Comparison of ENCODE assay signal across 10 cellular contexts in genomic region chr9:122218070-122218884, GRCh38. TPM values are rescaled to one million over a fixed set of nuclear protein-coding genes. Genes with fewer than 3 reads are reported as not detected.
DNase-seq lines count a peak whose midpoint lies in the region; ATAC-seq and TF ChIP-seq lines count a peak whose summit lies in the region.
"Had no signal": no experiment of that assay in that cellular context is flagged by ENCODE, and none has a peak within 500 bp of the region (broad histone marks: within the 10 kb centered on the region; RNA-seq: fewer than 3 reads in every experiment).

No MANE protein-coding gene starts in this region.

- DNase-seq in CD4-positive, alpha-beta T cell: peak in 1 of 10 experiments; percentile 5
- DNase-seq in GM13977 (ENCODE audit: low spot score) (peak; percentile 32), UCSD-AML1 (lab: John Stamatoyannopoulos, UW; ENCODE audit: unreplicated experiment) (peak; percentile 63), myocyte (ENCODE audit: low read depth) (peak; percentile 66), cerebellar nuclear complex (lab: John Stamatoyannopoulos, UW) (no peak)
- DNase-seq: NCI-H187 had no signal

- no peaks in the 10 kb centered on the region for H3K36me3 Mint-ChIP-seq in CD4-positive, alpha-beta T cell (ENCODE audit: low read depth)

- ATAC-seq in CD4-positive, alpha-beta T cell (ENCODE audit: poor library complexity): no peak
- ATAC-seq in HG02981 (IDR thresholded peaks at IDR 0.05; ENCODE audit: unreplicated experiment) (no peak), HG03439 (IDR thresholded peaks at IDR 0.05; ENCODE audit: unreplicated experiment) (no peak)

- CTCF ChIA-PET in CD4-positive, alpha-beta T cell (lab: Charles Lee): no interaction called here

- POLR2A ChIA-PET in CD4-positive, alpha-beta T cell (lab: Charles Lee): no interaction called here

- H3K27ac ChIP-seq in CD4-positive, alpha-beta T cell (ENCODE audit: low read depth, low read length): no peak overlapping the region

- peaks cover 76% of the 10 kb centered on the region for H3K27me3 ChIP-seq in CD4-positive, alpha-beta T cell (ENCODE audit: control insufficient read depth, insufficient read depth, low read length)

- H3K9me3 ChIP-seq in CD4-positive, alpha-beta T cell (ENCODE audit: control insufficient read depth, low read length): no peaks in the 10 kb centered on the region

- TF ChIP-seq CTCF in CD4-positive, alpha-beta T cell (IDR thresholded peaks at IDR 0.05): no peak
- TF ChIP-seq CTCF in GM13977 (IDR thresholded peaks at IDR 0.05; ENCODE audit: extremely low read depth, insufficient read depth, missing control alignments): no peak

- peaks cover 94% of the 10 kb centered on the region for H3K27me3 Mint-ChIP-seq in CD4-positive, alpha-beta T cell

- peak overlapping the region; percentile 22 for H3K4me3 Mint-ChIP-seq in CD4-positive, alpha-beta T cell

- no peak overlapping the region for H3K27ac Mint-ChIP-seq in CD4-positive, alpha-beta T cell

- H3K4me1 Mint-ChIP-seq in CD4-positive, alpha-beta T cell (ENCODE audit: low read depth): peaks cover 28% of the 10 kb centered on the region

- H3K9me3 Mint-ChIP-seq in CD4-positive, alpha-beta T cell: no peaks in the 10 kb centered on the region
- H3K9me3 Mint-ChIP-seq: central memory CD8-positive, alpha-beta T cell had no signal

- in situ Hi-C loops in GM13977 (cut with MboI; ENCODE audit: low pct_unique_long_range_greater_than_20kb, low sequenced_read_pairs, unreplicated experiment): no loop called here

- intact Hi-C loops in CD4-positive, alpha-beta T cell (cut with DNase I, micrococcal nuclease): no loop called here

RNA-seq across cellular contexts. Expression of gene LHX6, which starts 10.5 kb away (rescaled TPM):
- total RNA-seq in CD4-positive, alpha-beta T cell: not detected
- 0.21 and 0.32 TPM in 2 replicates for total RNA-seq in myocyte
- 0.30 TPM for polyA plus RNA-seq in myocyte (2012)
- total RNA-seq: T-helper 1 cell treated with Interleukin-12 subunit alpha and Interleukin-12 subunit beta and Interleukin-4 antibody, amounts not matched to agents 30 ng/mL and 1 ng/mL, for 36 hours had no signal

RNA-seq across cellular contexts. Expression of gene RBM18, which starts 46.4 kb away (rescaled TPM):
- 10 to 100 TPM; 25.9 to 27.0 TPM for total RNA-seq in CD4-positive, alpha-beta T cell
- 25.2 and 26.5 TPM in 2 replicates for total RNA-seq in myocyte
- polyA plus RNA-seq in myocyte (2012): 27.8 TPM

RNA-seq across cellular contexts. Expression of gene MRRF, which starts 46.4 kb away (rescaled TPM):
- total RNA-seq in CD4-positive, alpha-beta T cell: 10 to 100 TPM; 18.4 to 18.7 TPM
- total RNA-seq in myocyte: 36.6 and 38.1 TPM in 2 replicates
- 22.1 TPM for polyA plus RNA-seq in myocyte (2012)

RNA-seq across cellular contexts. Expression of gene MORN5, which starts 58.6 kb away (rescaled TPM):
- not detected for total RNA-seq in CD4-positive, alpha-beta T cell
- not detected in 2 replicates for total RNA-seq in myocyte
- polyA plus RNA-seq in myocyte (2012): 0.33 TPM
- total RNA-seq: T-helper 1 cell treated with Interleukin-12 subunit alpha and Interleukin-12 subunit beta and Interleukin-4 antibody, amounts not matched to agents 30 ng/mL and 1 ng/mL, for 36 hours had no signal

RNA-seq across cellular contexts. Expression of gene NDUFA8, which starts 58.7 kb away (rescaled TPM):
- 1 to 10 TPM; 4.5 to 5.0 TPM for total RNA-seq in CD4-positive, alpha-beta T cell
- 52.9 and 53.5 TPM in 2 replicates for total RNA-seq in myocyte
- 120 TPM for polyA plus RNA-seq in myocyte (2012)

Comparison
In these comparisons a context has a peak if more than half of its experiments do, and no peak if none do; other contexts are left out.
1. DNase-seq: peak in GM13977 (single experiment), UCSD-AML1 (single experiment) and myocyte (single experiment); none in cerebellar nuclear complex (0 of 2).